In the genomic region with DNA sequence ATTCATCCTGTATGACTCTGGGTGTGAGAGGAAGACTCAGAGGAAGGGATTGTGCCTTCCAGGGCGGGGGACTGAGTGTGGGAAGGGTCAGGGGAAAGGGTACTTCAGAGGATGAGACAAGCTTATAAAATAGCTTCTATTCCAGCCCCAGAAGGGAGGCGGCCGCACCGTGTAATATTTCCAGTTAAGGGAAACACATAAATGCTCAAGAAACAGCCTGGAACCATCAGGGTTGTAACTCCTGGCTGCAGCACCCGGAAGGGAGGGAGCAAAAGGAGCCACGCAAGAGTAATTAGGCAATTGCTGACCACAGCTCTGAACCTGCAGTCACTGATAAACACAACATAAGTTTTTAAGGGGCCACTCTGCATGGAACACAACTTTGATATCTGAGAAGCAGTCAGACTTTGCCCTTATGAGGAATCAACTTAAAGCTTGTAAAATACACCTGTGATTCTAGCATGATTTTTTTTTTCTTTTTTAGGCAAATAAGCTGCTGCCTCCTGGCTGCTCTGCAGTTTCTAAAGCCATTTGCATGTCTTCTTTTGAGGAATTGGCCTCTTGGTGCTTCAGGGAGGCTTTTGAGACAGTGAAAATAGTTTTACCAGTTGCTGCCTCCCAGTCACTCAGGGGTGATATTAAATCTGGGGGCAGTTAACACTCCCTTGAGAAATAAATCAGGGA, we compare ENCODE assay signal across 9 cellular contexts.
DNase-seq lines count a peak whose midpoint lies in the region; ATAC-seq and TF ChIP-seq lines count a peak whose summit lies in the region.
"Had no signal": no experiment of that assay in that cellular context is flagged by ENCODE, and none has a peak within 500 bp of the region (broad histone marks: within the 10 kb centered on the region; RNA-seq: fewer than 3 reads in every experiment).

No MANE protein-coding gene starts in this region.

- 27 to 28% methylated on average over 6 of the region's 6 CpGs for WGBS in heart right ventricle, 2 donors

- H2AFZ ChIP-seq in GM23338 (peak overlapping the region; percentile 87), PC-3 (ENCODE audit: low read length) (peak overlapping the region; percentile 69)

- H4K20me1 ChIP-seq in GM23338 (replicated peaks; ENCODE audit: insufficient read depth) (no peaks in the 10 kb centered on the region), PC-3 (ENCODE audit: low read length) (no peaks in the 10 kb centered on the region)

- TF ChIP-seq CTCF in GM23338 (conservative IDR thresholded peaks at IDR 0.05; ENCODE audit: low read depth in 2 of 2), result no peak
- no peak for TF ChIP-seq CTCF in PC-3 (conservative IDR thresholded peaks at IDR 0.05; ENCODE audit: low read depth, low read length)
- TF ChIP-seq CTCF in heart right ventricle (IDR thresholded peaks at IDR 0.05), result peak in 1 of 9 donors; percentile 7

- H3K36me3 Mint-ChIP-seq in GM23338 (ENCODE audit: low read depth), result no peaks in the 10 kb centered on the region

- H3K4me2 ChIP-seq in GM23338 (peak overlapping the region; percentile 36), PC-3 (ENCODE audit: low read length) (peak overlapping the region; percentile 34)

- peak; percentile 67 for ATAC-seq in GM23338
- peak; percentile 46; the same call in 1 of the 2 replicates for ATAC-seq in PC-3
- ATAC-seq in heart right ventricle, result peak; percentile 81 to 96 (median 92)
- ATAC-seq in HG03095 (IDR thresholded peaks at IDR 0.05; ENCODE audit: unreplicated experiment), result no peak

- DNase-seq in GM23338 (ENCODE audit: low spot score) (peak; percentile 30), PC-3 (peak; percentile 37), heart right ventricle (peak; percentile 51 to 66), NCI-H82 treated with DMSO at 0.1 percent for 48 hours (lab: John Stamatoyannopoulos, UW; ENCODE audit: unreplicated experiment) (no peak), substantia nigra (lab: John Stamatoyannopoulos, UW) (no peak), NCI-H748 treated with DMSO at 0.1 percent for 48 hours (lab: John Stamatoyannopoulos, UW) (no peak)
- DNase-seq: stimulated activated CD4-positive, alpha-beta T cell treated with anti-CD3 and anti-CD28 coated beads, Interleukin-12 subunit alpha, Interleukin-12 subunit beta, amount 100 ng/mL, for 4 hours had no signal

- CTCF ChIA-PET in PC-3 (lab: Charles Lee), result interaction anchor here (0.6 kb wide), 1 partner anchor 351 kb away, joined by 3 read pairs; no protein-coding TSS in a partner anchor

- H3F3A ChIP-seq in GM23338 (replicated peaks; ENCODE audit: low read depth) (no peaks in the 10 kb centered on the region), PC-3 (ENCODE audit: low read length, unreplicated experiment) (no peaks in the 10 kb centered on the region)

- intact Hi-C loops in PC-3 (cut with micrococcal nuclease) (no loop called here), heart right ventricle (cut with DNase I) (loop anchor here in 1 of 10 donors (10.0 kb wide), 1 partner anchor 353 kb away; no protein-coding TSS in a partner anchor)

- H3K9ac ChIP-seq in PC-3 (ENCODE audit: low read length), result no peak overlapping the region

- no peaks in the 10 kb centered on the region for H3K27me3 ChIP-seq in GM23338 (ENCODE audit: insufficient read depth)
- no peaks in the 10 kb centered on the region for H3K27me3 ChIP-seq in PC-3 (ENCODE audit: low read length)
- no peaks in the 10 kb centered on the region for H3K27me3 ChIP-seq in heart right ventricle

- peaks cover 41% of the 10 kb centered on the region for H3K4me1 Mint-ChIP-seq in GM23338

- peak overlapping the region; percentile 23; the same call in 2 of the 3 replicates for H3K4me3 Mint-ChIP-seq in GM23338

- H3K9me3 ChIP-seq in PC-3 (ENCODE audit: low read length), result no peaks in the 10 kb centered on the region
- no peaks in the 10 kb centered on the region for H3K9me3 ChIP-seq in heart right ventricle

- H3K9me3 Mint-ChIP-seq in GM23338, result no peaks in the 10 kb centered on the region

- H3K79me2 ChIP-seq in GM23338 (replicated peaks; ENCODE audit: insufficient read depth), result no peaks in the 10 kb centered on the region
- H3K79me2 ChIP-seq in PC-3 (ENCODE audit: low read length), result no peaks in the 10 kb centered on the region

- no TSS peak for BruUV-seq in PC-3 (replicated peaks; lab: Mats Ljungman, UMichigan)

- H3K27ac Mint-ChIP-seq in GM23338, result peak overlapping the region; percentile 90; the same call in 1 of the 2 replicates

- peaks cover 3% of the 10 kb centered on the region for H3K27me3 Mint-ChIP-seq in GM23338 (ENCODE audit: insufficient read depth, low read depth, poor library complexity)

- H3K9me2 ChIP-seq in GM23338 (ENCODE audit: insufficient read depth), result no peaks in the 10 kb centered on the region
- no peaks in the 10 kb centered on the region for H3K9me2 ChIP-seq in PC-3 (replicated peaks; ENCODE audit: low read length)

- POLR2A ChIA-PET in PC-3 (lab: Charles Lee; ENCODE audit: unreplicated experiment), result interaction anchor here (0.8 kb wide), 1 partner anchor 47 kb away, joined by 3 read pairs; no protein-coding TSS in a partner anchor

- no peak overlapping the region; the same call in 1 of the 2 replicates for H3K4me3 ChIP-seq in GM23338
- no peak overlapping the region for H3K4me3 ChIP-seq in PC-3 (ENCODE audit: low read length)
- H3K4me3 ChIP-seq in heart right ventricle, result no peak overlapping the region

- H3K36me3 ChIP-seq in GM23338 (ENCODE audit: insufficient read depth) (no peaks in the 10 kb centered on the region), PC-3 (ENCODE audit: low read depth, low read length) (no peaks in the 10 kb centered on the region), heart right ventricle (no peaks in the 10 kb centered on the region)

- peak overlapping the region; percentile 46 for H3K27ac ChIP-seq in GM23338 (ENCODE audit: low read depth)
- peak overlapping the region; percentile 30 for H3K27ac ChIP-seq in PC-3 (ENCODE audit: low read length)
- peak overlapping the region in 9 of 10 donors; percentile 41 to 83 (median 54) for H3K27ac ChIP-seq in heart right ventricle
- H3K27ac ChIP-seq in temporal lobe (ENCODE audit: low read depth, low read length), result peak overlapping the region; percentile 17
- no peak overlapping the region for H3K27ac ChIP-seq in substantia nigra (ENCODE audit: low read depth, low read length, poor library complexity, severe bottlenecking)

- peaks cover 25% of the 10 kb centered on the region for H3K4me1 ChIP-seq in GM23338 (ENCODE audit: insufficient read depth)
- peaks cover 14% of the 10 kb centered on the region for H3K4me1 ChIP-seq in PC-3 (ENCODE audit: insufficient read depth, low read length)
- H3K4me1 ChIP-seq in heart right ventricle, result peaks cover 0 to 28% (median 14%) of the 10 kb centered on the region in 9 donors

TF ChIP-seq in GM23338, 12 proteins besides CTCF, POLR2A, EP300 and RAD21 (continues in another document):
- TF ChIP-seq CREB1 (CRISPR knock-in tag; IDR thresholded peaks at IDR 0.05; ENCODE audit: low read depth) (no peak), STAT1 (IDR thresholded peaks at IDR 0.05; ENCODE audit: unreplicated experiment) (no peak), ZNF114 (CRISPR knock-in tag; IDR thresholded peaks at IDR 0.05) (no peak), REST (IDR thresholded peaks at IDR 0.05; ENCODE audit: unreplicated experiment) (no peak)
- TF ChIP-seq, protein P1, sequence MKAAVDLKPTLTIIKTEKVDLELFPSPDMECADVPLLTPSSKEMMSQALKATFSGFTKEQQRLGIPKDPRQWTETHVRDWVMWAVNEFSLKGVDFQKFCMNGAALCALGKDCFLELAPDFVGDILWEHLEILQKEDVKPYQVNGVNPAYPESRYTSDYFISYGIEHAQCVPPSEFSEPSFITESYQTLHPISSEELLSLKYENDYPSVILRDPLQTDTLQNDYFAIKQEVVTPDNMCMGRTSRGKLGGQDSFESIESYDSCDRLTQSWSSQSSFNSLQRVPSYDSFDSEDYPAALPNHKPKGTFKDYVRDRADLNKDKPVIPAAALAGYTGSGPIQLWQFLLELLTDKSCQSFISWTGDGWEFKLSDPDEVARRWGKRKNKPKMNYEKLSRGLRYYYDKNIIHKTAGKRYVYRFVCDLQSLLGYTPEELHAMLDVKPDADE (IDR thresholded peaks at IDR 0.05), result no peak

Comparison
In these comparisons a context has a peak if more than half of its experiments do, and no peak if none do; other contexts are left out.
1. DNase-seq: peak in GM23338 (single experiment), PC-3 (single experiment) and heart right ventricle (2 of 2); none in NCI-H82 treated with DMSO at 0.1 percent for 48 hours (single experiment), substantia nigra (0 of 49) and NCI-H748 treated with DMSO at 0.1 percent for 48 hours (single experiment).